In the genomic region with DNA sequence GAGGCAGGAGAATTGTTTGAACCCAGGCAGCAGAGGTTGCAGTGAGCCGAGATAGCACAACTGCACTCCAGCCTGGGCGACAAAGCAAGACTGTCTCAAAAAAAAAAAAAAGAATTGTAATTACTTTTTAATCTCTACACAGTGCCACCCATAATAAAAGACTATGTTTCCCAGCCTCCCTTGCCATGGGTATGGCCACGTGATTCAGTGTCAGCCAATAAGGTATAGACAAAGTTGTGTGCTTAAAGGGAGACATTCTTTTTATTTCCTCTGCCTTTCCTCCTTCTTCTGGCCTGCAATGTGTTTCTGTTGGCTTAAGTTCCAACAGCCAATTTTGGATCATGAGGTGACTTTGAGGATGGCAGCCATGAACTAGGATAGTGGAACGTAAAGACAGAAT, we compare ENCODE assay signal across 20 cellular contexts.
"Had no signal": no experiment of that assay in that cellular context is flagged by ENCODE, and none has a peak within 500 bp of the region (broad histone marks: within the 10 kb centered on the region; RNA-seq: fewer than 3 reads in every experiment).

No MANE protein-coding gene starts in this region.

- H3K4me1 ChIP-seq: lower lobe of right lung, pancreas, upper lobe of right lung had no signal

- H3K36me3 ChIP-seq: cardiac muscle cell, lower lobe of right lung, neutrophil, pancreas, upper lobe of right lung, WERI-Rb-1 had no signal

- H3K27ac ChIP-seq: body of pancreas, lower lobe of right lung, neutrophil, pancreas, upper lobe of right lung, WERI-Rb-1 had no signal

- DNase-seq: activated CD4-positive, alpha-beta T cell treated with anti-CD3 and anti-CD28 coated beads for 1 hour; activated gamma-delta T cell treated with Interleukin-2 at 50 U/mL for 16 hours; activated T-cell treated with anti-CD3 and anti-CD28 coated beads, Interleukin-2, amount 50 U/mL, for 1 hour; anterior cingulate cortex; body of pancreas; cortex of kidney; kidney; lower lobe of right lung; naive thymus-derived CD4-positive, alpha-beta T cell; pancreas; right cardiac atrium; stimulated activated CD4-positive, alpha-beta T cell treated with anti-CD3 and anti-CD28 coated beads, Interleukin-2, amount 100 ng/mL, for 24 hours; upper lobe of right lung; WERI-Rb-1 had no signal

- ATAC-seq: body of pancreas; left lobe of liver; lower lobe of right lung; naive thymus-derived CD4-positive, alpha-beta T cell; pancreas; right cardiac atrium; stimulated activated memory B cell treated with anti-CD40 and anti-IgM and Interleukin-4, amounts not matched to agents 10 μg/mL and 1 μg/mL and 100 μg/mL, for 72 hours; upper lobe of right lung had no signal

- H3K27me3 ChIP-seq: body of pancreas, cardiac muscle cell, neutrophil, pancreas, upper lobe of right lung had no signal

- H3K4me3 ChIP-seq: body of pancreas, lower lobe of right lung, pancreas, upper lobe of right lung had no signal

- H3K9me3 ChIP-seq: body of pancreas, lower lobe of right lung, neutrophil, pancreas, upper lobe of right lung had no signal

- FAIRE-seq: endometrium, kidney, pancreas, TTC549 had no signal
